Comparison of ENCODE assay signal across 9 cellular contexts in genomic region chr19:16824658-16825311, GRCh38. TPM values are rescaled to one million over a fixed set of nuclear protein-coding genes. Genes with fewer than 3 reads are reported as not detected.
DNase-seq lines count a peak whose midpoint lies in the region; ATAC-seq and TF ChIP-seq lines count a peak whose summit lies in the region.
"Had no signal": no experiment of that assay in that cellular context is flagged by ENCODE, and none has a peak within 500 bp of the region (broad histone marks: within the 10 kb centered on the region; RNA-seq: fewer than 3 reads in every experiment).

No MANE protein-coding gene starts in this region.

- CTCF ChIA-PET in activated CD4-positive, alpha-beta memory T cell treated with anti-CD3 and anti-CD28 coated beads, Interleukin-2, amount 10 ng/mL, durations not matched to agents 7 days and 5 days (lab: Charles Lee): no interaction called here

- H3K27me3 Mint-ChIP-seq in activated CD4-positive, alpha-beta memory T cell treated with anti-CD3 and anti-CD28 coated beads, Interleukin-2, amount 10 ng/mL, durations not matched to agents 7 days and 5 days: peaks cover 24% of the 10 kb centered on the region
- H3K27me3 Mint-ChIP-seq in glutamatergic neuron (ENCODE audit: unreplicated experiment): peaks cover 6% of the 10 kb centered on the region

- H3K36me3 Mint-ChIP-seq in activated CD4-positive, alpha-beta memory T cell treated with anti-CD3 and anti-CD28 coated beads, Interleukin-2, amount 10 ng/mL, durations not matched to agents 7 days and 5 days (ENCODE audit: low read depth): no peaks in the 10 kb centered on the region
- H3K36me3 Mint-ChIP-seq in glutamatergic neuron (ENCODE audit: unreplicated experiment): no peaks in the 10 kb centered on the region

- TF ChIP-seq CTCF in HFF-Myc (IDR thresholded peaks at IDR 0.05; ENCODE audit: low read depth, low read length, missing control alignments) (no peak), glutamatergic neuron (IDR thresholded peaks at IDR 0.05; ENCODE audit: partially characterized antibody, unreplicated experiment) (no peak), smooth muscle cell (IDR thresholded peaks at IDR 0.05; ENCODE audit: borderline replicate concordance, insufficient read depth, poor library complexity, severe bottlenecking) (no peak), GM10266 (IDR thresholded peaks at IDR 0.05; ENCODE audit: control insufficient read depth, insufficient read depth, low read depth, missing control alignments) (no peak)

- H3K27me3 ChIP-seq in smooth muscle cell (ENCODE audit: low read depth): no peaks in the 10 kb centered on the region

- POLR2A ChIA-PET in activated CD4-positive, alpha-beta memory T cell treated with anti-CD3 and anti-CD28 coated beads, Interleukin-2, amount 10 ng/mL, durations not matched to agents 7 days and 5 days (lab: Charles Lee): no interaction called here

- H3K9me3 Mint-ChIP-seq in activated CD4-positive, alpha-beta memory T cell treated with anti-CD3 and anti-CD28 coated beads, Interleukin-2, amount 10 ng/mL, durations not matched to agents 7 days and 5 days: no peaks in the 10 kb centered on the region
- peaks cover 12% of the 10 kb centered on the region for H3K9me3 Mint-ChIP-seq in glutamatergic neuron (ENCODE audit: unreplicated experiment)

- H2AFZ ChIP-seq in smooth muscle cell (ENCODE audit: low read depth): peak overlapping the region; percentile 83

- H3K4me1 ChIP-seq in smooth muscle cell (ENCODE audit: low read depth): peaks cover 7% of the 10 kb centered on the region

- 31% methylated on average over 11 of the region's 11 CpGs for WGBS in smooth muscle cell (ENCODE audit: low lambda C conversion rate)

- peak overlapping the region; percentile 72 for H3K9ac ChIP-seq in smooth muscle cell (ENCODE audit: low read depth)

- no peaks in the 10 kb centered on the region for H3K9me3 ChIP-seq in smooth muscle cell (replicated peaks; ENCODE audit: low read depth)
- H3K9me3 ChIP-seq: neutrophil had no signal

- H3K4me1 Mint-ChIP-seq in activated CD4-positive, alpha-beta memory T cell treated with anti-CD3 and anti-CD28 coated beads, Interleukin-2, amount 10 ng/mL, durations not matched to agents 7 days and 5 days: peaks cover 22% of the 10 kb centered on the region
- peaks cover 2% of the 10 kb centered on the region for H3K4me1 Mint-ChIP-seq in glutamatergic neuron (ENCODE audit: low read depth, unreplicated experiment)

- ATAC-seq in HG03045 (IDR thresholded peaks at IDR 0.05; ENCODE audit: unreplicated experiment) (no peak), GM21529 (IDR thresholded peaks at IDR 0.05; ENCODE audit: unreplicated experiment) (no peak), HG02798 (IDR thresholded peaks at IDR 0.05; ENCODE audit: poor library complexity, unreplicated experiment) (no peak)

- H3K4me2 ChIP-seq in smooth muscle cell: peak overlapping the region; percentile 84

- peaks cover 4% of the 10 kb centered on the region for H3K79me2 ChIP-seq in smooth muscle cell (ENCODE audit: low read depth)

- DNase-seq in HFF-Myc (ENCODE audit: extremely low read depth, low read depth): no peak
- no peak for DNase-seq in activated CD4-positive, alpha-beta memory T cell treated with anti-CD3 and anti-CD28 coated beads, Interleukin-2, amount 10 ng/mL, durations not matched to agents 7 days and 5 days
- no peak for DNase-seq in glutamatergic neuron
- DNase-seq in smooth muscle cell (lab: John Stamatoyannopoulos, UW; ENCODE audit: unreplicated experiment): no peak
- DNase-seq in GM10266 (ENCODE audit: extremely low spot score): no peak

- H3F3A ChIP-seq in smooth muscle cell (ENCODE audit: low read depth): peaks cover 6% of the 10 kb centered on the region

- no peaks in the 10 kb centered on the region for H4K20me1 ChIP-seq in smooth muscle cell (ENCODE audit: low read depth)

- peak overlapping the region; percentile 42 for H3K4me3 Mint-ChIP-seq in activated CD4-positive, alpha-beta memory T cell treated with anti-CD3 and anti-CD28 coated beads, Interleukin-2, amount 10 ng/mL, durations not matched to agents 7 days and 5 days
- H3K4me3 Mint-ChIP-seq in glutamatergic neuron (ENCODE audit: unreplicated experiment): peak overlapping the region; percentile 18

- no peak overlapping the region for H3K27ac Mint-ChIP-seq in activated CD4-positive, alpha-beta memory T cell treated with anti-CD3 and anti-CD28 coated beads, Interleukin-2, amount 10 ng/mL, durations not matched to agents 7 days and 5 days
- no peak overlapping the region for H3K27ac Mint-ChIP-seq in glutamatergic neuron (ENCODE audit: unreplicated experiment)

- H3K4me3 ChIP-seq in HFF-Myc (replicated peaks; ENCODE audit: low read depth, low read length) (peak overlapping the region; percentile 19), smooth muscle cell (peak overlapping the region; percentile 41)

- H3K36me3 ChIP-seq in smooth muscle cell (ENCODE audit: low read depth): no peaks in the 10 kb centered on the region
- H3K36me3 ChIP-seq: neutrophil had no signal

- peak overlapping the region; percentile 82 for H3K27ac ChIP-seq in smooth muscle cell (ENCODE audit: low read depth)
- H3K27ac ChIP-seq: neutrophil had no signal

RNA-seq across cellular contexts. Expression of gene SIN3B, which starts 4.4 kb away (rescaled TPM):
- 10 to 100 TPM; 25.8 to 28.1 TPM for total RNA-seq in activated CD4-positive, alpha-beta memory T cell treated with anti-CD3 and anti-CD28 coated beads, Interleukin-2, amount 10 ng/mL, durations not matched to agents 7 days and 5 days
- total RNA-seq in glutamatergic neuron (ENCODE audit: unreplicated experiment) (97.9 TPM), smooth muscle cell (22.4 and 25.1 TPM in 2 replicates)
- 16.5 and 29.2 TPM in 2 replicates for polyA plus RNA-seq in smooth muscle cell
